ENCODE assay signal across 31 cellular contexts in genomic region chr3:21449738-21450137, GRCh38.
"Had no signal": no experiment of that assay in that cellular context is flagged by ENCODE, and none has a peak within 500 bp of the region (broad histone marks: within the 10 kb centered on the region; RNA-seq: fewer than 3 reads in every experiment).

No MANE protein-coding gene starts in this region.

- H3K4me1 ChIP-seq: adrenal gland, Peyer's patch had no signal

- H3K9ac ChIP-seq: KMS-11 had no signal

- H3K27me3 Mint-ChIP-seq: activated B cell treated with CpG ODN at 0.5 μM for 24 hours; activated CD4-positive, alpha-beta memory T cell treated with anti-CD3 and anti-CD28 coated beads for 36 hours had no signal

- H3K4me1 Mint-ChIP-seq: activated B cell treated with CpG ODN at 0.5 μM for 24 hours had no signal

- H3K27me3 ChIP-seq: adrenal gland, brain microvascular endothelial cell, Peyer's patch had no signal

- H3K4me3 ChIP-seq: adrenal gland, Peyer's patch had no signal

- H3K36me3 Mint-ChIP-seq: activated CD4-positive, alpha-beta memory T cell treated with anti-CD3 and anti-CD28 coated beads for 36 hours; activated naive CD4-positive, alpha-beta T cell treated with anti-CD3 and anti-CD28 coated beads, Interleukin-2, amount 50 U/mL, for 72 hours had no signal

- H3K36me3 ChIP-seq: adrenal gland, brain microvascular endothelial cell, Peyer's patch had no signal

- DNase-seq: activated B cell treated with CpG ODN at 0.5 μM for 24 hours; activated CD4-positive, alpha-beta memory T cell treated with anti-CD3 and anti-CD28 coated beads for 36 hours; activated CD4-positive, alpha-beta T cell treated with anti-CD3 and anti-CD28 coated beads for 4 hours; activated CD4-positive, alpha-beta T cell treated with anti-CD3 and anti-CD28 coated beads, Interleukin-2, amount 50 U/mL, for 1 hour; activated CD4-positive, CD25-positive, alpha-beta regulatory T cell treated with anti-CD3 and anti-CD28 coated beads, Interleukin-2, amount 50 U/mL, for 72 hours; activated CD8-positive, alpha-beta memory T cell treated with anti-CD3 and anti-CD28 coated beads, Interleukin-2, amount 50 U/mL, for 4 hours; activated gamma-delta T cell treated with Interleukin-2 at 50 U/mL for 16 hours; activated naive CD4-positive, alpha-beta T cell treated with anti-CD3 and anti-CD28 coated beads for 36 hours; activated T-cell treated with anti-CD3 and anti-CD28 coated beads for 4 hours; activated T-cell treated with anti-CD3 and anti-CD28 coated beads, Interleukin-2, amount 50 U/mL, for 4 hours; adrenal gland; brain microvascular endothelial cell; NCI-H1105; NCI-H1417 treated with DMSO at 0.1 percent for 48 hours; NCI-H187 treated with DMSO at 0.1 percent for 48 hours; NCI-H2081; NCI-H226; NCI-H446 treated with DMSO at 0.1 percent for 48 hours; NCI-H524; NCI-H69; PC-3; Peyer's patch; RPMI8226; SW 1271; T-helper 1 cell; T-helper 2 cell; T-helper 9 cell had no signal

- H3K4me3 Mint-ChIP-seq: activated B cell treated with CpG ODN at 0.5 μM for 24 hours; activated CD4-positive, alpha-beta memory T cell treated with anti-CD3 and anti-CD28 coated beads for 36 hours; activated naive CD4-positive, alpha-beta T cell treated with anti-CD3 and anti-CD28 coated beads for 36 hours; activated T-cell treated with anti-CD3 and anti-CD28 coated beads, Interleukin-2, amount 50 U/mL, for 4 hours; activated T-helper 1 cell treated with anti-CD3 and anti-CD28 coated beads, Interleukin-12 subunit alpha, Interleukin-12 subunit beta, Interleukin-2, Interleukin-4 antibody, amounts not matched to agents 30 ng/mL and 10 ng/mL and 1 ng/mL, durations not matched to agents 14 hours and 24 hours and 36 hours had no signal

- ATAC-seq: activated naive CD4-positive, alpha-beta T cell treated with anti-CD3 and anti-CD28 coated beads, Interleukin-2, amount 50 U/mL, for 72 hours; activated T-cell treated with anti-CD3 and anti-CD28 coated beads, Interleukin-2, amount 50 U/mL, for 4 hours; PC-3 had no signal

- H3K27ac ChIP-seq: adrenal gland, brain microvascular endothelial cell, KMS-11, Peyer's patch, VCaP had no signal

- H3K9me3 Mint-ChIP-seq: activated T-cell treated with anti-CD3 and anti-CD28 coated beads, Interleukin-2, amount 50 U/mL, for 4 hours had no signal

- H3K4me2 ChIP-seq: KMS-11 had no signal

- H3K27ac Mint-ChIP-seq: activated B cell treated with CpG ODN at 0.5 μM for 24 hours; activated CD4-positive, alpha-beta memory T cell treated with anti-CD3 and anti-CD28 coated beads for 36 hours; activated naive CD4-positive, alpha-beta T cell treated with anti-CD3 and anti-CD28 coated beads for 36 hours; activated naive CD4-positive, alpha-beta T cell treated with anti-CD3 and anti-CD28 coated beads, Interleukin-2, amount 50 U/mL, for 72 hours; activated T-helper 1 cell treated with anti-CD3 and anti-CD28 coated beads, Interleukin-12 subunit alpha, Interleukin-12 subunit beta, Interleukin-2, Interleukin-4 antibody, amounts not matched to agents 30 ng/mL and 10 ng/mL and 1 ng/mL, durations not matched to agents 14 hours and 24 hours and 36 hours had no signal
